ENCODE assay signal across 1 cellular context in genomic region chr15:78049691-78050440, GRCh38.
TF ChIP-seq lines count a peak whose summit lies in the region.

No MANE protein-coding gene starts in this region.

TF ChIP-seq in GM12878, 131 proteins besides CTCF, POLR2A, EP300 and RAD21 (continued from another document and continues in another):
- TF ChIP-seq, protein P1, sequence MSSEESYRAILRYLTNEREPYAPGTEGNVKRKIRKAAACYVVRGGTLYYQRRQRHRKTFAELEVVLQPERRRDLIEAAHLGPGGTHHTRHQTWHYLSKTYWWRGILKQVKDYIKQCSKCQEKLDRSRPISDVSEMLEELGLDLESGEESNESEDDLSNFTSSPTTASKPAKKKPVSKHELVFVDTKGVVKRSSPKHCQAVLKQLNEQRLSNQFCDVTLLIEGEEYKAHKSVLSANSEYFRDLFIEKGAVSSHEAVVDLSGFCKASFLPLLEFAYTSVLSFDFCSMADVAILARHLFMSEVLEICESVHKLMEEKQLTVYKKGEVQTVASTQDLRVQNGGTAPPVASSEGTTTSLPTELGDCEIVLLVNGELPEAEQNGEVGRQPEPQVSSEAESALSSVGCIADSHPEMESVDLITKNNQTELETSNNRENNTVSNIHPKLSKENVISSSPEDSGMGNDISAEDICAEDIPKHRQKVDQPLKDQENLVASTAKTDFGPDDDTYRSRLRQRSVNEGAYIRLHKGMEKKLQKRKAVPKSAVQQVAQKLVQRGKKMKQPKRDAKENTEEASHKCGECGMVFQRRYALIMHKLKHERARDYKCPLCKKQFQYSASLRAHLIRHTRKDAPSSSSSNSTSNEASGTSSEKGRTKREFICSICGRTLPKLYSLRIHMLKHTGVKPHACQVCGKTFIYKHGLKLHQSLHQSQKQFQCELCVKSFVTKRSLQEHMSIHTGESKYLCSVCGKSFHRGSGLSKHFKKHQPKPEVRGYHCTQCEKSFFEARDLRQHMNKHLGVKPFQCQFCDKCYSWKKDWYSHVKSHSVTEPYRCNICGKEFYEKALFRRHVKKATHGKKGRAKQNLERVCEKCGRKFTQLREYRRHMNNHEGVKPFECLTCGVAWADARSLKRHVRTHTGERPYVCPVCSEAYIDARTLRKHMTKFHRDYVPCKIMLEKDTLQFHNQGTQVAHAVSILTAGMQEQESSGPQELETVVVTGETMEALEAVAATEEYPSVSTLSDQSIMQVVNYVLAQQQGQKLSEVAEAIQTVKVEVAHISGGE (CRISPR knock-in tag; IDR thresholded peaks at IDR 0.05), result no peak
- TF ChIP-seq ZNF622 (IDR thresholded peaks at IDR 0.05) (no peak), LARP7 (IDR thresholded peaks at IDR 0.05) (peak; percentile 79; the same call in 1 of the 2 replicates), PAX5 (IDR thresholded peaks at IDR 0.05; ENCODE audit: borderline replicate concordance, low read depth, low read length) (peak; percentile 48; the same call in 1 of the 2 replicates), STAT1 (conservative IDR thresholded peaks at IDR 0.05) (no peak), SP1 (IDR thresholded peaks at IDR 0.05; ENCODE audit: low read depth, low read length) (peak; percentile 75), ZNF217 (IDR thresholded peaks at IDR 0.05) (no peak), FOS (IDR thresholded peaks at IDR 0.05; ENCODE audit: borderline replicate concordance, extremely low read depth, insufficient read length) (no peak), BMI1 (IDR thresholded peaks at IDR 0.05; ENCODE audit: borderline replicate concordance) (no peak), IRF3 (IDR thresholded peaks at IDR 0.05) (no peak), MEF2A (IDR thresholded peaks at IDR 0.05; ENCODE audit: insufficient read depth, low read depth, low read length) (0 out of 2 replicates have a peak, but pooled peaks have one; percentile 31), RCOR1 (conservative IDR thresholded peaks at IDR 0.05; ENCODE audit: low read depth, low read length) (no peak), CBX5 (IDR thresholded peaks at IDR 0.05; ENCODE audit: low read depth) (no peak), PML (IDR thresholded peaks at IDR 0.05; ENCODE audit: low read length) (peak; percentile 38; the same call in 1 of the 2 replicates), SREBF2 (IDR thresholded peaks at IDR 0.05; ENCODE audit: low read length) (no peak), TARDBP (IDR thresholded peaks at IDR 0.05; ENCODE audit: borderline replicate concordance) (no peak), MLLT1 (IDR thresholded peaks at IDR 0.05) (peak; percentile 52; the same call in 1 of the 2 replicates), BHLHE40 (IDR thresholded peaks at IDR 0.05; ENCODE audit: borderline replicate concordance in 1 of 2, low read depth in 2 of 2, low read length in 1 of 2) (peak; percentile 44 to 60; a peak in 2 of 4 replicates), EGR1 (IDR thresholded peaks at IDR 0.05; ENCODE audit: borderline replicate concordance in 1 of 2, low read depth in 2 of 2, low read length in 2 of 2) (peak; percentile 53 to 98), GATAD2B (conservative IDR thresholded peaks at IDR 0.05; ENCODE audit: low read depth) (no peak), SRF (IDR thresholded peaks at IDR 0.05; ENCODE audit: low read depth in 2 of 2, low read length in 2 of 2) (no peak), RELB (IDR thresholded peaks at IDR 0.05; ENCODE audit: low read depth) (peak; percentile 65; the same call in 1 of the 2 replicates), SUPT20H (IDR thresholded peaks at IDR 0.05; ENCODE audit: borderline replicate concordance, control insufficient read depth, low read depth, low read length) (no peak), SKIL (IDR thresholded peaks at IDR 0.05; ENCODE audit: low read depth, poor library complexity, severe bottlenecking) (peak; percentile 93), CEBPZ (IDR thresholded peaks at IDR 0.05; ENCODE audit: low read depth, low read length) (no peak), MYB (IDR thresholded peaks at IDR 0.05; ENCODE audit: borderline replicate concordance, low read depth, low read length) (peak; percentile 88), CEBPB (IDR thresholded peaks at IDR 0.05; ENCODE audit: borderline replicate concordance in 1 of 2, low read depth in 2 of 2, low read length in 2 of 2) (no peak), NBN (IDR thresholded peaks at IDR 0.05) (peak; percentile 87), YBX1 (IDR thresholded peaks at IDR 0.05) (no peak)
- TF ChIP-seq, protein P2, sequence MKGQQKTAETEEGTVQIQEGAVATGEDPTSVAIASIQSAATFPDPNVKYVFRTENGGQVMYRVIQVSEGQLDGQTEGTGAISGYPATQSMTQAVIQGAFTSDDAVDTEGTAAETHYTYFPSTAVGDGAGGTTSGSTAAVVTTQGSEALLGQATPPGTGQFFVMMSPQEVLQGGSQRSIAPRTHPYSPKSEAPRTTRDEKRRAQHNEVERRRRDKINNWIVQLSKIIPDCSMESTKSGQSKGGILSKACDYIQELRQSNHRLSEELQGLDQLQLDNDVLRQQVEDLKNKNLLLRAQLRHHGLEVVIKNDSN (IDR thresholded peaks at IDR 0.05; ENCODE audit: borderline replicate concordance, extremely low read length, insufficient read depth, low read depth, low read length), result no peak
- TF ChIP-seq, protein P3, sequence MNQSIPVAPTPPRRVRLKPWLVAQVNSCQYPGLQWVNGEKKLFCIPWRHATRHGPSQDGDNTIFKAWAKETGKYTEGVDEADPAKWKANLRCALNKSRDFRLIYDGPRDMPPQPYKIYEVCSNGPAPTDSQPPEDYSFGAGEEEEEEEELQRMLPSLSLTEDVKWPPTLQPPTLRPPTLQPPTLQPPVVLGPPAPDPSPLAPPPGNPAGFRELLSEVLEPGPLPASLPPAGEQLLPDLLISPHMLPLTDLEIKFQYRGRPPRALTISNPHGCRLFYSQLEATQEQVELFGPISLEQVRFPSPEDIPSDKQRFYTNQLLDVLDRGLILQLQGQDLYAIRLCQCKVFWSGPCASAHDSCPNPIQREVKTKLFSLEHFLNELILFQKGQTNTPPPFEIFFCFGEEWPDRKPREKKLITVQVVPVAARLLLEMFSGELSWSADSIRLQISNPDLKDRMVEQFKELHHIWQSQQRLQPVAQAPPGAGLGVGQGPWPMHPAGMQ (IDR thresholded peaks at IDR 0.05; ENCODE audit: borderline replicate concordance), result no peak
- TF ChIP-seq, protein P4, sequence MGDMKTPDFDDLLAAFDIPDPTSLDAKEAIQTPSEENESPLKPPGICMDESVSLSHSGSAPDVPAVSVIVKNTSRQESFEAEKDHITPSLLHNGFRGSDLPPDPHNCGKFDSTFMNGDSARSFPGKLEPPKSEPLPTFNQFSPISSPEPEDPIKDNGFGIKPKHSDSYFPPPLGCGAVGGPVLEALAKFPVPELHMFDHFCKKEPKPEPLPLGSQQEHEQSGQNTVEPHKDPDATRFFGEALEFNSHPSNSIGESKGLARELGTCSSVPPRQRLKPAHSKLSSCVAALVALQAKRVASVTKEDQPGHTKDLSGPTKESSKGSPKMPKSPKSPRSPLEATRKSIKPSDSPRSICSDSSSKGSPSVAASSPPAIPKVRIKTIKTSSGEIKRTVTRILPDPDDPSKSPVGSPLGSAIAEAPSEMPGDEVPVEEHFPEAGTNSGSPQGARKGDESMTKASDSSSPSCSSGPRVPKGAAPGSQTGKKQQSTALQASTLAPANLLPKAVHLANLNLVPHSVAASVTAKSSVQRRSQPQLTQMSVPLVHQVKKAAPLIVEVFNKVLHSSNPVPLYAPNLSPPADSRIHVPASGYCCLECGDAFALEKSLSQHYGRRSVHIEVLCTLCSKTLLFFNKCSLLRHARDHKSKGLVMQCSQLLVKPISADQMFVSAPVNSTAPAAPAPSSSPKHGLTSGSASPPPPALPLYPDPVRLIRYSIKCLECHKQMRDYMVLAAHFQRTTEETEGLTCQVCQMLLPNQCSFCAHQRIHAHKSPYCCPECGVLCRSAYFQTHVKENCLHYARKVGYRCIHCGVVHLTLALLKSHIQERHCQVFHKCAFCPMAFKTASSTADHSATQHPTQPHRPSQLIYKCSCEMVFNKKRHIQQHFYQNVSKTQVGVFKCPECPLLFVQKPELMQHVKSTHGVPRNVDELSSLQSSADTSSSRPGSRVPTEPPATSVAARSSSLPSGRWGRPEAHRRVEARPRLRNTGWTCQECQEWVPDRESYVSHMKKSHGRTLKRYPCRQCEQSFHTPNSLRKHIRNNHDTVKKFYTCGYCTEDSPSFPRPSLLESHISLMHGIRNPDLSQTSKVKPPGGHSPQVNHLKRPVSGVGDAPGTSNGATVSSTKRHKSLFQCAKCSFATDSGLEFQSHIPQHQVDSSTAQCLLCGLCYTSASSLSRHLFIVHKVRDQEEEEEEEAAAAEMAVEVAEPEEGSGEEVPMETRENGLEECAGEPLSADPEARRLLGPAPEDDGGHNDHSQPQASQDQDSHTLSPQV (IDR thresholded peaks at IDR 0.05), result no peak
- TF ChIP-seq, protein P5, sequence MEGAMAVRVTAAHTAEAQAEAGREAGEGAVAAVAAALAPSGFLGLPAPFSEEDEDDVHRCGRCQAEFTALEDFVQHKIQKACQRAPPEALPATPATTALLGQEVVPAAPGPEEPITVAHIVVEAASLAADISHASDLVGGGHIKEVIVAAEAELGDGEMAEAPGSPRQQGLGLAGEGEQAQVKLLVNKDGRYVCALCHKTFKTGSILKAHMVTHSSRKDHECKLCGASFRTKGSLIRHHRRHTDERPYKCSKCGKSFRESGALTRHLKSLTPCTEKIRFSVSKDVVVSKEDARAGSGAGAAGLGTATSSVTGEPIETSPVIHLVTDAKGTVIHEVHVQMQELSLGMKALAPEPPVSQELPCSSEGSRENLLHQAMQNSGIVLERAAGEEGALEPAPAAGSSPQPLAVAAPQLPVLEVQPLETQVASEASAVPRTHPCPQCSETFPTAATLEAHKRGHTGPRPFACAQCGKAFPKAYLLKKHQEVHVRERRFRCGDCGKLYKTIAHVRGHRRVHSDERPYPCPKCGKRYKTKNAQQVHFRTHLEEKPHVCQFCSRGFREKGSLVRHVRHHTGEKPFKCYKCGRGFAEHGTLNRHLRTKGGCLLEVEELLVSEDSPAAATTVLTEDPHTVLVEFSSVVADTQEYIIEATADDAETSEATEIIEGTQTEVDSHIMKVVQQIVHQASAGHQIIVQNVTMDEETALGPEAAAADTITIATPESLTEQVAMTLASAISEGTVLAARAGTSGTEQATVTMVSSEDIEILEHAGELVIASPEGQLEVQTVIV (IDR thresholded peaks at IDR 0.05; ENCODE audit: borderline replicate concordance, partially characterized antibody), result no peak
